In genomic region chr6:148530394-148530923, GRCh38 we compare ENCODE assay signal across 8 cellular contexts.
DNase-seq lines count a peak whose midpoint lies in the region; ATAC-seq and TF ChIP-seq lines count a peak whose summit lies in the region.

No MANE protein-coding gene starts in this region.

- peaks cover 90% of the 10 kb centered on the region for H3F3A ChIP-seq in GM23248 (ENCODE audit: insufficient read depth)

- ATAC-seq in omental fat pad (ENCODE audit: low FRiP score) (peak; percentile 35), HG03571 (IDR thresholded peaks at IDR 0.05; ENCODE audit: unreplicated experiment) (no peak)
- no peak for ATAC-seq in stimulated activated effector memory CD8-positive, alpha-beta T cell treated with anti-CD3 and anti-CD28 coated beads, Interleukin-12 subunit alpha, Interleukin-12 subunit beta, amount 100 ng/mL, for 72 hours

- H3K9me3 Mint-ChIP-seq in stimulated activated effector memory CD8-positive, alpha-beta T cell treated with anti-CD3 and anti-CD28 coated beads, Interleukin-12 subunit alpha, Interleukin-12 subunit beta, amount 100 ng/mL, for 72 hours, result no peaks in the 10 kb centered on the region

- H3K27ac Mint-ChIP-seq in stimulated activated effector memory CD8-positive, alpha-beta T cell treated with anti-CD3 and anti-CD28 coated beads, Interleukin-12 subunit alpha, Interleukin-12 subunit beta, amount 100 ng/mL, for 72 hours, result no peak overlapping the region

- H3K4me1 ChIP-seq in GM23248 (ENCODE audit: insufficient read depth), result peaks cover 66% of the 10 kb centered on the region
- H3K4me1 ChIP-seq in esophagus (ENCODE audit: control insufficient read depth in 2 of 2, insufficient read depth in 2 of 2, low read length in 1 of 2), result no peaks in the 10 kb centered on the region

- no peak overlapping the region for H2AFZ ChIP-seq in GM23248

- WGBS in GM23248 (ENCODE audit: low coverage in 1 of 2, low lambda C conversion rate in 2 of 2, missing lambda C conversion rate in 2 of 2), 2 experiments, result 0 to 1% methylated on average over 8 of the region's 8 CpGs
- 50 to 54% methylated on average over 8 of the region's 8 CpGs for WGBS in esophagus, 2 donors

- H3K79me2 ChIP-seq in GM23248 (ENCODE audit: insufficient read depth), result peaks cover 49% of the 10 kb centered on the region

- H4K20me1 ChIP-seq in GM23248 (ENCODE audit: insufficient read depth), result no peaks in the 10 kb centered on the region

- peak overlapping the region; percentile 100 for H3K27ac ChIP-seq in GM23248
- H3K27ac ChIP-seq in esophagus (ENCODE audit: low read depth in 2 of 2, low read length in 1 of 2), result peak overlapping the region; percentile 26 to 29

- H3K4me2 ChIP-seq in GM23248 (ENCODE audit: unreplicated experiment), result peak overlapping the region; percentile 85

- no peaks in the 10 kb centered on the region for H3K27me3 ChIP-seq in GM23248 (replicated peaks; ENCODE audit: insufficient read depth)
- H3K27me3 ChIP-seq in esophagus (ENCODE audit: control insufficient read depth in 1 of 2, insufficient read depth in 2 of 2, low read length in 2 of 2), result no peaks in the 10 kb centered on the region

- no peak for TF ChIP-seq CTCF in omental fat pad (IDR thresholded peaks at IDR 0.05)

- H3K36me3 Mint-ChIP-seq in stimulated activated effector memory CD8-positive, alpha-beta T cell treated with anti-CD3 and anti-CD28 coated beads, Interleukin-12 subunit alpha, Interleukin-12 subunit beta, amount 100 ng/mL, for 72 hours, result no peaks in the 10 kb centered on the region

- H3K9me3 ChIP-seq in GM23248 (ENCODE audit: low read depth) (no peaks in the 10 kb centered on the region), esophagus (ENCODE audit: control insufficient read depth in 2 of 2, insufficient read depth in 1 of 2, low read depth in 1 of 2, low read length in 1 of 2) (no peaks in the 10 kb centered on the region)

- no peak overlapping the region for H3K4me3 Mint-ChIP-seq in stimulated activated effector memory CD8-positive, alpha-beta T cell treated with anti-CD3 and anti-CD28 coated beads, Interleukin-12 subunit alpha, Interleukin-12 subunit beta, amount 100 ng/mL, for 72 hours

- DNase-seq in EH (ENCODE audit: low read depth) (peak; percentile 98), GM23248 (peak; percentile 95), NCI-H460 (ENCODE audit: extremely low read depth, low read depth) (peak; percentile 62), omental fat pad (ENCODE audit: low spot score) (no peak), GOT3 (lab: John Stamatoyannopoulos, UW) (no peak)
- DNase-seq in stimulated activated effector memory CD8-positive, alpha-beta T cell treated with anti-CD3 and anti-CD28 coated beads, Interleukin-12 subunit alpha, Interleukin-12 subunit beta, amount 100 ng/mL, for 72 hours (ENCODE audit: low spot score in 2 of 2), result no peak

- H3K9ac ChIP-seq in GM23248, result peak overlapping the region; percentile 82

- in situ Hi-C loops in GM23248 (cut with MboI), result no loop called here

- peaks cover 2% of the 10 kb centered on the region for H3K4me1 Mint-ChIP-seq in stimulated activated effector memory CD8-positive, alpha-beta T cell treated with anti-CD3 and anti-CD28 coated beads, Interleukin-12 subunit alpha, Interleukin-12 subunit beta, amount 100 ng/mL, for 72 hours

- H3K4me3 ChIP-seq in GM23248, result peak overlapping the region; percentile 52
- no peak overlapping the region for H3K4me3 ChIP-seq in esophagus (ENCODE audit: low read depth in 1 of 2, low read length in 2 of 2)

- no peaks in the 10 kb centered on the region for H3K9me2 ChIP-seq in GM23248 (ENCODE audit: insufficient read depth)

- H3K36me3 ChIP-seq in GM23248 (ENCODE audit: low read depth) (peaks cover 74% of the 10 kb centered on the region), esophagus (ENCODE audit: control insufficient read depth in 2 of 2, insufficient read depth in 2 of 2, low read length in 1 of 2) (peaks cover 31 to 45% of the 10 kb centered on the region in 2 donors)

Comparison
In these comparisons a context has a peak if more than half of its experiments do, and no peak if none do; other contexts are left out.
1. DNase-seq: peak in EH (single experiment), GM23248 (single experiment) and NCI-H460 (single experiment); none in omental fat pad (single experiment), GOT3 (single experiment) and stimulated activated effector memory CD8-positive, alpha-beta T cell treated with anti-CD3 and anti-CD28 coated beads, Interleukin-12 subunit alpha, Interleukin-12 subunit beta, amount 100 ng/mL, for 72 hours (0 of 2).